1 cellular context compared by ENCODE assay signal in genomic region chr6:166317261-166318212, GRCh38.
TF ChIP-seq lines count a peak whose summit lies in the region.

No MANE protein-coding gene starts in this region.

TF ChIP-seq in H1, 55 proteins besides CTCF, POLR2A, EP300 and RAD21:
- TF ChIP-seq TAF1 (IDR thresholded peaks at IDR 0.05; ENCODE audit: low read depth, low read length): no peak
- TF ChIP-seq EZH2 (IDR thresholded peaks at IDR 0.05; ENCODE audit: low read depth, low read length, severe bottlenecking): no peak
- TF ChIP-seq BACH1 (IDR thresholded peaks at IDR 0.05; ENCODE audit: low read length): no peak
- TF ChIP-seq HDAC2 (IDR thresholded peaks at IDR 0.05; ENCODE audit: borderline replicate concordance in 1 of 2, low read depth in 2 of 2, low read length in 2 of 2): no peak
- no peak for TF ChIP-seq SIRT6 (IDR thresholded peaks at IDR 0.05; ENCODE audit: low read length)
- no peak for TF ChIP-seq NANOG (IDR thresholded peaks at IDR 0.05; ENCODE audit: insufficient read depth, low read depth, low read length, poor library complexity, severe bottlenecking)
- no peak for TF ChIP-seq SAP30 (IDR thresholded peaks at IDR 0.05; ENCODE audit: insufficient read depth, insufficient replicate concordance, low read length)
- no peak for TF ChIP-seq SRF (IDR thresholded peaks at IDR 0.05; ENCODE audit: low read depth, low read length)
- no peak for TF ChIP-seq RXRA (IDR thresholded peaks at IDR 0.05; ENCODE audit: insufficient read depth, low read depth, low read length)
- TF ChIP-seq CREB1 (IDR thresholded peaks at IDR 0.05): no peak
- TF ChIP-seq KDM1A (IDR thresholded peaks at IDR 0.05; ENCODE audit: borderline replicate concordance, low read length): no peak
- no peak for TF ChIP-seq YY1 (IDR thresholded peaks at IDR 0.05; ENCODE audit: low read depth, low read length)
- TF ChIP-seq POLR2AphosphoS5 (IDR thresholded peaks at IDR 0.05; ENCODE audit: low read depth, low read length): no peak
